Comparison of ENCODE assay signal across 10 cellular contexts in genomic region chrX:23621621-23622265, GRCh38.
"Had no signal": no experiment of that assay in that cellular context is flagged by ENCODE, and none has a peak within 500 bp of the region (broad histone marks: within the 10 kb centered on the region; RNA-seq: fewer than 3 reads in every experiment).

No MANE protein-coding gene starts in this region.

- FAIRE-seq: H54 had no signal

- H3K4me2 ChIP-seq: GM23338 had no signal

- H3K4me1 Mint-ChIP-seq: GM23338 had no signal

- H3K9me3 ChIP-seq: HAP-1 had no signal

- H3K9ac ChIP-seq: GM23248 had no signal

- H3K4me3 ChIP-seq: GM23248, GM23338, HAP-1 had no signal

- H3K9me3 Mint-ChIP-seq: GM23338, H9, HFFc6 had no signal

- H3K4me1 ChIP-seq: HAP-1 had no signal

- H2AFZ ChIP-seq: GM23248, GM23338 had no signal

- ATAC-seq: GM23338, HCT116 had no signal

- H3K27ac Mint-ChIP-seq: GM23338, H9, HFFc6 had no signal

- H3K4me3 Mint-ChIP-seq: GM23338, H9, HFFc6 had no signal

- H3K27ac ChIP-seq: GM23248 had no signal

- DNase-seq: GM23248, GOT3, H7, H9, HCEC 1CT, HFFc6 had no signal

- H3K36me3 ChIP-seq: HAP-1 had no signal
